ENCODE assay signal across 11 cellular contexts in the genomic region with DNA sequence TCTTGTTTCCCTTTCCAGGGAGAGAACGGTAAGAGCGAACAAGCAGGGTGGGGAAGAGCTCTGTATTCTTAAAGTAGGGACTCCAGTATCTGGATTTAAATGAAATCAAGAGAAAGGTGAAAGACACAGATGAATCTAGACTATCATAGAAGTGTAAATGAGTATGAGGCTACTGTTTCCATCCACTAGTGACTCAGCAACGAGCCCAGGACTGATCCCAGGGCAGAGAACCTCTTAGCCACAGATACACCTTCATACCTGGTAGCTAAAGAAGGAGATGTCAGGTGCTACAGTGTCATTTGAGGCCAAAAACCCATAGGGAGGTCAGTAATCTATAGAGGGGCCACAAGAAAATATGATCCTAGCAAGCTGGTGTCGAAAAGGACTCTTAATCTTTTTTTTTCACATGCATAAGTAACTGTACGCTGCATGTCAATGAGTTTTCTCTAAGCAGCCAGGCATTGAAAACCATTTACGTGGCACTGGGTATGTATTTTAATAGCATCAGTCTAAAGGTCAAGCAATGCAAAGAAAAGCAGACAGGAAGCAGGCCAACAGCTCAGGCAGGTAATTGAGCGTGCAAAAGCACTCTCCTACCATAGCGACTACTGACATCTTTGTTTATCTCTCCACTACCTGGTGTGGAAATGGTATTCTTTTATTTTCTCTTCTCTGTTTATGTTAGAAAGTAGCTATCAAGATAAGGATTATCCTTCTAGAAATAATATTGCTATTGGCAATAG.
DNase-seq lines count a peak whose midpoint lies in the region; ATAC-seq, FAIRE-seq and TF ChIP-seq lines count a peak whose summit lies in the region.
"Had no signal": no experiment of that assay in that cellular context is flagged by ENCODE, and none has a peak within 500 bp of the region (broad histone marks: within the 10 kb centered on the region; RNA-seq: fewer than 3 reads in every experiment).

No MANE protein-coding gene starts in this region.

- 48 to 70% (median 64%) methylated on average over 8 of the region's 8 CpGs for WGBS in small intestine, 3 donors

- in situ Hi-C loops in HAP-1 (cut with MboI; ENCODE audit: low sequenced_read_pairs): no loop called here

- no peak for TF ChIP-seq CTCF in A673 (conservative IDR thresholded peaks at IDR 0.05; ENCODE audit: low read depth, low read length)

- H3K4me1 ChIP-seq in HAP-1 (peaks cover 19% of the 10 kb centered on the region), small intestine (ENCODE audit: control insufficient read depth in 2 of 2, insufficient read depth in 1 of 2, low read depth in 1 of 2, low read length in 1 of 2) (peaks cover 0 to 7% of the 10 kb centered on the region in 2 donors), A673 (ENCODE audit: insufficient read depth, low read length, poor library complexity, severe bottlenecking) (no peaks in the 10 kb centered on the region)
- H3K4me1 ChIP-seq: psoas muscle had no signal

- CTCF ChIA-PET in A673 (lab: Charles Lee): no interaction called here

- intact Hi-C loops in A673 (cut with micrococcal nuclease; ENCODE audit: unreplicated experiment): no loop called here

- no TSS peak for BruUV-seq in A673 (replicated peaks; lab: Mats Ljungman, UMichigan)

- FAIRE-seq in small intestine (lab: Jason Lieb, UNC): no peak

- peak; percentile 26 to 47 for DNase-seq in HAP-1 (ENCODE audit: low spot score in 2 of 2)
- peak; percentile 16 for DNase-seq in small intestine
- no peak for DNase-seq in A673 (ENCODE audit: low spot score)
- no peak for DNase-seq in LoVo (ENCODE audit: low spot score)
- DNase-seq: activated T-cell treated with anti-CD3 and anti-CD28 coated beads, Interleukin-2, amount 50 U/mL, for 72 hours; NCI-H1092 treated with DMSO at 0.1 percent for 48 hours; psoas muscle had no signal

- ATAC-seq in GM18907 (IDR thresholded peaks at IDR 0.05; ENCODE audit: unreplicated experiment): peak; percentile 47
- ATAC-seq in HG03520 (IDR thresholded peaks at IDR 0.05; ENCODE audit: unreplicated experiment): peak; percentile 49
- ATAC-seq in GM21381 (IDR thresholded peaks at IDR 0.05; ENCODE audit: unreplicated experiment): no peak
- ATAC-seq: Panc1, psoas muscle had no signal

- no peaks in the 10 kb centered on the region for H3K27me3 ChIP-seq in HAP-1 (ENCODE audit: low read depth)
- no peaks in the 10 kb centered on the region for H3K27me3 ChIP-seq in small intestine (ENCODE audit: control insufficient read depth in 2 of 2, insufficient read depth in 2 of 2, low read length in 2 of 2)
- no peaks in the 10 kb centered on the region for H3K27me3 ChIP-seq in A673 (replicated peaks; ENCODE audit: insufficient read depth, low read depth, low read length, poor library complexity)

- H3K27ac ChIP-seq in small intestine (ENCODE audit: low read depth in 1 of 2, low read length in 1 of 2) (no peak overlapping the region), A673 (ENCODE audit: low read depth, low read length, poor library complexity, severe bottlenecking) (no peak overlapping the region)
- H3K27ac ChIP-seq: psoas muscle had no signal

- no peaks in the 10 kb centered on the region for H3K36me3 ChIP-seq in HAP-1 (replicated peaks)
- H3K36me3 ChIP-seq in small intestine (ENCODE audit: control insufficient read depth in 2 of 2, insufficient read depth in 2 of 2, low read length in 2 of 2): no peaks in the 10 kb centered on the region
- H3K36me3 ChIP-seq in A673 (ENCODE audit: insufficient read depth, low read length, poor library complexity, severe bottlenecking): no peaks in the 10 kb centered on the region

- H3K4me3 ChIP-seq in HAP-1 (no peak overlapping the region), small intestine (ENCODE audit: low read depth in 1 of 2, low read length in 2 of 2) (no peak overlapping the region), A673 (ENCODE audit: low read depth, low read length, poor library complexity, severe bottlenecking) (no peak overlapping the region)
- H3K4me3 ChIP-seq: psoas muscle had no signal

- POLR2A ChIA-PET in A673 (lab: Charles Lee; ENCODE audit: low non-redundant PET): no interaction called here

- no peaks in the 10 kb centered on the region for H3K9me3 ChIP-seq in HAP-1
- H3K9me3 ChIP-seq in small intestine (ENCODE audit: control insufficient read depth, low read depth): no peaks in the 10 kb centered on the region
- no peaks in the 10 kb centered on the region for H3K9me3 ChIP-seq in A673 (ENCODE audit: low read depth, low read length, poor library complexity, severe bottlenecking)
- H3K9me3 ChIP-seq: psoas muscle had no signal

Comparison
In these comparisons a context has a peak if more than half of its experiments do, and no peak if none do; other contexts are left out.
1. DNase-seq: peak in HAP-1 (2 of 2) and small intestine (single experiment); none in A673 (single experiment) and LoVo (single experiment).